1 cellular context compared by ENCODE assay signal in genomic region chr19:1247747-1248453, GRCh38.
TF ChIP-seq lines count a peak whose summit lies in the region.

No MANE protein-coding gene starts in this region.

TF ChIP-seq in K562, 482 proteins besides CTCF, POLR2A, EP300 and RAD21 (continued from another document):
- no peak for TF ChIP-seq CEBPZ (IDR thresholded peaks at IDR 0.05; ENCODE audit: borderline replicate concordance, low read depth, low read length)
- TF ChIP-seq SUPT5H (IDR thresholded peaks at IDR 0.05), result no peak
- TF ChIP-seq ZNF277 (CRISPR knock-in tag; IDR thresholded peaks at IDR 0.05; ENCODE audit: borderline replicate concordance), result no peak
- TF ChIP-seq PRPF4 (IDR thresholded peaks at IDR 0.05; ENCODE audit: insufficient read depth, low read depth, low read length, poor library complexity, severe bottlenecking), result no peak
- TF ChIP-seq BRD4 (IDR thresholded peaks at IDR 0.05), result no peak
- TF ChIP-seq TAF15 (IDR thresholded peaks at IDR 0.05; ENCODE audit: low read depth, low read length), result no peak
- TF ChIP-seq RREB1 (CRISPR knock-in tag; IDR thresholded peaks at IDR 0.05), result no peak
- TF ChIP-seq VEZF1 (CRISPR knock-in tag; IDR thresholded peaks at IDR 0.05), result no peak
- peak; percentile 73 for TF ChIP-seq ETS1 (conservative IDR thresholded peaks at IDR 0.05; ENCODE audit: control insufficient read depth, low read depth, low read length)
- TF ChIP-seq FOXM1 (IDR thresholded peaks at IDR 0.05; ENCODE audit: low read depth), result no peak
- peak; percentile 56; the same call in 1 of the 2 replicates for TF ChIP-seq FOXM1 (CRISPR knock-in tag; IDR thresholded peaks at IDR 0.05; ENCODE audit: low read depth)
- peak; percentile 14; the same call in 1 of the 2 replicates for TF ChIP-seq MYC (IDR thresholded peaks at IDR 0.05; ENCODE audit: low read depth, low read length)
- TF ChIP-seq MYC (CRISPR knock-in tag; IDR thresholded peaks at IDR 0.05; ENCODE audit: borderline replicate concordance, low read depth), result no peak
- TF ChIP-seq XRCC3 (IDR thresholded peaks at IDR 0.05), result no peak
- no peak for TF ChIP-seq TAF7 (tag; IDR thresholded peaks at IDR 0.05)
- TF ChIP-seq ZNF24 (IDR thresholded peaks at IDR 0.05), result no peak; the same call in 1 of the 2 replicates
- 0 out of 2 replicates have a peak, but pooled peaks have one; percentile 25 for TF ChIP-seq ZBTB9 (CRISPR knock-in tag; IDR thresholded peaks at IDR 0.05)
- TF ChIP-seq MCM2 (IDR thresholded peaks at IDR 0.05; ENCODE audit: low read depth), result no peak
- TF ChIP-seq LEF1 (IDR thresholded peaks at IDR 0.05), result no peak; the same call in 1 of the 2 replicates
- TF ChIP-seq RUNX1 (IDR thresholded peaks at IDR 0.05; ENCODE audit: low read depth), result no peak
- TF ChIP-seq HDGF (IDR thresholded peaks at IDR 0.05), result 0 out of 2 replicates have a peak, but pooled peaks have one; percentile 83
- TF ChIP-seq RFX7 (CRISPR knock-in tag; IDR thresholded peaks at IDR 0.05), result no peak
- TF ChIP-seq CEBPB (tag; IDR thresholded peaks at IDR 0.05), result no peak
- TF ChIP-seq ZNF23 (CRISPR knock-in tag; IDR thresholded peaks at IDR 0.05), result no peak
- no peak for TF ChIP-seq KAT2B (IDR thresholded peaks at IDR 0.05; ENCODE audit: low read depth, low read length)
- TF ChIP-seq CGGBP1 (CRISPR knock-in tag; IDR thresholded peaks at IDR 0.05), result no peak
- no peak for TF ChIP-seq HNRNPK (IDR thresholded peaks at IDR 0.05; ENCODE audit: low read depth, low read length, poor library complexity, severe bottlenecking)
- no peak for TF ChIP-seq MAFK (IDR thresholded peaks at IDR 0.05; ENCODE audit: low read length)
- TF ChIP-seq ARNT (IDR thresholded peaks at IDR 0.05), result 0 out of 4 replicates have a peak, but pooled peaks of 1 of the 2 experiments have one; percentile 23
- no peak for TF ChIP-seq ZBTB43 (CRISPR knock-in tag; IDR thresholded peaks at IDR 0.05)
- no peak for TF ChIP-seq CCNT2 (IDR thresholded peaks at IDR 0.05; ENCODE audit: borderline replicate concordance, extremely low read depth, insufficient read length, low read depth, low read length)
- TF ChIP-seq ILF3 (IDR thresholded peaks at IDR 0.05; ENCODE audit: borderline replicate concordance), result no peak
- no peak for TF ChIP-seq BCL6 (CRISPR knock-in tag; IDR thresholded peaks at IDR 0.05)
- no peak for TF ChIP-seq ZFP91 (CRISPR knock-in tag; IDR thresholded peaks at IDR 0.05)
- TF ChIP-seq ZNF583 (CRISPR knock-in tag; IDR thresholded peaks at IDR 0.05), result no peak
- TF ChIP-seq ZBED1 (IDR thresholded peaks at IDR 0.05), result no peak
- TF ChIP-seq E4F1 (CRISPR knock-in tag; IDR thresholded peaks at IDR 0.05; ENCODE audit: borderline replicate concordance), result no peak
- TF ChIP-seq NFIX (CRISPR knock-in tag; IDR thresholded peaks at IDR 0.05; ENCODE audit: low read depth), result no peak
- TF ChIP-seq PURB (CRISPR knock-in tag; IDR thresholded peaks at IDR 0.05; ENCODE audit: low read depth), result no peak
TF ChIP-seq in K562: peak in this region for 125.
